In genomic region chr6:121334299-121335104, GRCh38 we compare ENCODE assay signal across 8 cellular contexts. TPM values are rescaled to one million over a fixed set of nuclear protein-coding genes. Genes with fewer than 3 reads are reported as not detected.
DNase-seq lines count a peak whose midpoint lies in the region; ATAC-seq and TF ChIP-seq lines count a peak whose summit lies in the region.

TBC1D32 (minus strand) TSS chr6:121334480; CDS start chr6:121334430, 50 bp downstream.

- H3K4me3 ChIP-seq in BJ (ENCODE audit: low read depth, low read length) (peak within 1 kb of the TSS; percentile 87), colonic mucosa (peak within 1 kb of the TSS; percentile 62)

- H3K9me3 ChIP-seq in colonic mucosa, result no peaks in the 10 kb centered on the region

- H3K4me1 ChIP-seq in colonic mucosa, result no peaks in the 10 kb centered on the region

- H3K27me3 ChIP-seq in BJ (ENCODE audit: control insufficient read depth, insufficient read depth, low read length) (no peaks in the 10 kb centered on the region), colonic mucosa (no peaks in the 10 kb centered on the region)

- intact Hi-C loops in colonic mucosa (cut with DNase I), result no loop called here

- POLR2A ChIA-PET in BJ (lab: Charles Lee), result interaction anchor here (0.6 kb wide), 1 partner anchor 1460 kb away, joined by 3 read pairs; no protein-coding TSS in a partner anchor

- TF ChIP-seq CTCF in BJ (IDR thresholded peaks at IDR 0.05; ENCODE audit: insufficient read depth, low read depth, low read length) (no peak), colonic mucosa (IDR thresholded peaks at IDR 0.05) (no peak)

- H3K36me3 ChIP-seq in BJ (ENCODE audit: control insufficient read depth, insufficient read depth, low read length), result no peaks in the 10 kb centered on the region
- no peaks in the 10 kb centered on the region for H3K36me3 ChIP-seq in colonic mucosa

- CTCF ChIA-PET in BJ (lab: Yijun Ruan, JAX), result interaction anchor here (0.5 to 1.8 kb wide), 8 partner anchors 11 to 850 kb away, joined by 3 to 6 read pairs (median 4); no protein-coding TSS in a partner anchor

- DNase-seq in BJ (ENCODE audit: low read depth), result peak; percentile 49
- DNase-seq in GM19240 (ENCODE audit: insufficient read length, low spot score), result peak; percentile 49
- peak; percentile 83 to 85 for DNase-seq in NCI-H524 (lab: John Stamatoyannopoulos, UW)
- DNase-seq in activated CD4-positive, alpha-beta T cell treated with anti-CD3 and anti-CD28 coated beads for 4 hours, result peak; percentile 83 to 87
- peak; percentile 94 for DNase-seq in colonic mucosa
- peak; percentile 91 for DNase-seq in kidney tubule cell (ENCODE audit: low spot score)
- peak; percentile 62 to 65 for DNase-seq in stimulated activated CD4-positive, alpha-beta T cell treated with anti-CD3 and anti-CD28 coated beads, Interleukin-1b, Interleukin-23, amount 100 ng/mL, for 1 hour (ENCODE audit: low read depth in 2 of 2)

- peak within 1 kb of the TSS; percentile 93 for H3K27ac ChIP-seq in colonic mucosa

- ATAC-seq in HG03457 (IDR thresholded peaks at IDR 0.05; ENCODE audit: unreplicated experiment), result peak; percentile 90

- H3K9ac ChIP-seq in colonic mucosa (ENCODE audit: low read depth in 2 of 2, low read length in 2 of 2), result peak within 1 kb of the TSS; percentile 39 to 53

RNA-seq across cellular contexts. Expression of gene TBC1D32, which starts in this region (rescaled TPM):
- 1.6 and 4.0 TPM in 2 replicates for polyA plus RNA-seq in BJ (2011; rRNA removed)
- polyA minus RNA-seq in BJ (2011; rRNA and poly(A)+ RNA removed), result 4.6 and 8.9 TPM in 2 replicates
- 1 to 10 TPM; 6.0 to 8.3 TPM for total RNA-seq in colonic mucosa

Comparison
In these comparisons a context has a peak if more than half of its experiments do, and no peak if none do; other contexts are left out.
1. Peak in every context shown above with its lines: DNase-seq, ATAC-seq, H3K4me3 ChIP-seq and H3K27ac ChIP-seq.